ENCODE assay signal across 8 cellular contexts in genomic region chr10:28676968-28677888, GRCh38. TPM values are rescaled to one million over a fixed set of nuclear protein-coding genes. Genes with fewer than 3 reads are reported as not detected.
DNase-seq lines count a peak whose midpoint lies in the region; ATAC-seq and TF ChIP-seq lines count a peak whose summit lies in the region.

A gene with protein sequence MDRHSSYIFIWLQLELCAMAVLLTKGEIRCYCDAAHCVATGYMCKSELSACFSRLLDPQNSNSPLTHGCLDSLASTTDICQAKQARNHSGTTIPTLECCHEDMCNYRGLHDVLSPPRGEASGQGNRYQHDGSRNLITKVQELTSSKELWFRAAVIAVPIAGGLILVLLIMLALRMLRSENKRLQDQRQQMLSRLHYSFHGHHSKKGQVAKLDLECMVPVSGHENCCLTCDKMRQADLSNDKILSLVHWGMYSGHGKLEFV (plus strand): TSS chr10:28677521. CDS start chr10:28677898, 377 bp downstream.

- in situ Hi-C loops in GM13976 (cut with MboI; ENCODE audit: low sequenced_read_pairs, unreplicated experiment): no loop called here

- H3K9me3 ChIP-seq in vagina: no peaks in the 10 kb centered on the region

- TF ChIP-seq CTCF in GM13976 (IDR thresholded peaks at IDR 0.05; ENCODE audit: borderline replicate concordance, control extremely low read depth, extremely low read depth, insufficient read depth, missing control alignments) (peak; percentile 80), vagina (IDR thresholded peaks at IDR 0.05) (peak in 1 of 3 experiments; percentile 59)

- TF ChIP-seq POLR2A in vagina (IDR thresholded peaks at IDR 0.05): peak in 1 of 2 donors; percentile 95

- intact Hi-C loops in vagina (cut with DNase I): loop anchor here (5.0 to 10.0 kb wide), 2 partner anchors 130 to 308 kb away; no protein-coding TSS in a partner anchor

- ATAC-seq in HG02678 (IDR thresholded peaks at IDR 0.05; ENCODE audit: unreplicated experiment): peak; percentile 98

- H3K27ac ChIP-seq in rectal smooth muscle tissue (ENCODE audit: low read depth, low read length): peak within 1 kb of the TSS; percentile 25
- peak within 1 kb of the TSS; percentile 75 for H3K27ac ChIP-seq in vagina

- no peaks in the 10 kb centered on the region for H3K36me3 ChIP-seq in rectal smooth muscle tissue (ENCODE audit: control insufficient read depth, insufficient read depth, low read length)
- no peaks in the 10 kb centered on the region for H3K36me3 ChIP-seq in vagina

- H3K27me3 ChIP-seq in rectal smooth muscle tissue (ENCODE audit: control insufficient read depth, insufficient read depth, low read length) (peaks cover 7% of the 10 kb centered on the region), vagina (no peaks in the 10 kb centered on the region)

- DNase-seq in GM13976 (ENCODE audit: low spot score) (peak; percentile 95), NCI-H1105 treated with DMSO at 0.1 percent for 48 hours (lab: John Stamatoyannopoulos, UW) (peak; percentile 34), T-helper 2 cell (peak; percentile 77 to 93 (median 84)), anterior cingulate cortex (lab: John Stamatoyannopoulos, UW) (peak; percentile 7 to 95 (median 86)), hepatic stellate cell (ENCODE audit: low spot score) (peak; percentile 89), vagina (ENCODE audit: extremely low spot score in 2 of 2) (peak in 1 of 2 donors; percentile 90)

- H3K4me1 ChIP-seq in rectal smooth muscle tissue (ENCODE audit: control insufficient read depth, insufficient read depth, low read length) (peaks cover 2% of the 10 kb centered on the region), vagina (peaks cover 25% of the 10 kb centered on the region)

- peak within 1 kb of the TSS; percentile 16 for H3K9ac ChIP-seq in rectal smooth muscle tissue (ENCODE audit: low read length)

- H3K4me3 ChIP-seq in rectal smooth muscle tissue (ENCODE audit: low read length) (peak within 1 kb of the TSS; percentile 75), vagina (peak within 1 kb of the TSS; percentile 53 to 67)

RNA-seq across cellular contexts. Expression of the gene that starts here (rescaled TPM):
- total RNA-seq in vagina: 10.8 TPM
